8 cellular contexts compared by ENCODE assay signal in the genomic region with DNA sequence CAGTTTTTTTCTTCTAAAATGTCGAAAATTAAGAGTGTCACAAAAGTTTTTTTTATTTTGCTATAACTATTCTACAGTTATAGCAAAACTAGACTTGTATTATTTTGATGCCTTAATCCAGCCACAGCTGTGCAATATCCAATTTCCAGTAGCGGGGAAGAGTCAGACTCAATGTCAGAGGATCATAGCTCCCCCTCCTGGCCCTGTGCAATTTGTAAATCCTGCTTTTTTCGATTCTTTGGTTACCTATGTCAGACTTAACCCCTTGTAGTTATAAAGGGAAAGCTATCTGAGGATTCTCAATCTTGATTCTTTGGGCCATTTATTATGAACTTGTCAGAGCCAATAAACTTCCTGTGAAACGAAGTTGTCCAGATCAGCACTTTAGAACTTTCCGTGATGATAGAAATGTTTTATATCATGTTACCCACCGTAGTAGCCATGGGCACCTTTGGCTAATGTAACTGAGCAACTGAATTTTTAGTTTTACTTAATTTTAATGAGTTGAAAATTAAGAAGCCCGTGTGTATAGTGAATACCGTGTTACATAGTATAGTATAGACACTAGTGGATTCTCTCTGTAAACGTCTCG.
DNase-seq lines count a peak whose midpoint lies in the region; ATAC-seq and TF ChIP-seq lines count a peak whose summit lies in the region.

No MANE protein-coding gene starts in this region.

- H3K4me2 ChIP-seq in OCI-LY3 (ENCODE audit: low read length), result no peak overlapping the region

- H3K4me3 Mint-ChIP-seq in brain, result peak overlapping the region in 1 of 5 experiments; percentile 3

- H3K4me3 ChIP-seq in OCI-LY3 (ENCODE audit: low read length), result no peak overlapping the region
- no peak overlapping the region for H3K4me3 ChIP-seq in uterus

- peaks cover 16% of the 10 kb centered on the region for H3K27me3 Mint-ChIP-seq in brain

- H3K9ac ChIP-seq in OCI-LY3 (ENCODE audit: low read length), result no peak overlapping the region

- ATAC-seq in GM21717 (IDR thresholded peaks at IDR 0.05; ENCODE audit: unreplicated experiment), result no peak

- peak; percentile 47 for DNase-seq in ACHN
- peak; percentile 22 for DNase-seq in GM03348 (ENCODE audit: low spot score)
- DNase-seq in medulla oblongata (ENCODE audit: extremely low spot score), result peak; percentile 69
- DNase-seq in uterus, result no peak
- DNase-seq in ureter (ENCODE audit: low spot score), result no peak

- in situ Hi-C loops in ACHN (cut with HindIII; ENCODE audit: low pct_ligation_motif_present, low pct_unique_long_range_greater_than_20kb, low sequenced_read_pairs), result no loop called here

- no peak overlapping the region for H3K27ac ChIP-seq in OCI-LY3 (ENCODE audit: low read length)
- no peak overlapping the region for H3K27ac ChIP-seq in uterus

- no peak for TF ChIP-seq POLR2A in uterus (IDR thresholded peaks at IDR 0.05)

- H3K36me3 ChIP-seq in OCI-LY3 (replicated peaks; ENCODE audit: low read depth, low read length), result no peaks in the 10 kb centered on the region
- no peaks in the 10 kb centered on the region for H3K36me3 ChIP-seq in uterus

- H3K27me3 ChIP-seq in OCI-LY3 (ENCODE audit: low read depth, low read length) (no peaks in the 10 kb centered on the region), uterus (no peaks in the 10 kb centered on the region)

- intact Hi-C loops in uterus (cut with DNase I; ENCODE audit: low total_unique reads), result no loop called here

- no peaks in the 10 kb centered on the region for H3K4me1 ChIP-seq in OCI-LY3 (ENCODE audit: low read length)
- no peaks in the 10 kb centered on the region for H3K4me1 ChIP-seq in uterus

- H3K9me3 Mint-ChIP-seq in brain, result peaks cover 0 to 8% (median 0%) of the 10 kb centered on the region in 5 experiments

- H3K27ac Mint-ChIP-seq in brain, result no peak overlapping the region

- H2AFZ ChIP-seq in OCI-LY3 (ENCODE audit: low read depth, low read length), result no peak overlapping the region

- H3K79me2 ChIP-seq in OCI-LY3 (ENCODE audit: low read length), result no peaks in the 10 kb centered on the region

- TF ChIP-seq CTCF in OCI-LY3 (IDR thresholded peaks at IDR 0.05; ENCODE audit: low read depth, low read length) (peak; percentile 56), brain (conservative IDR thresholded peaks at IDR 0.05) (peak; percentile 74 to 78), uterus (IDR thresholded peaks at IDR 0.05) (peak in 3 of 4 experiments; percentile 7 to 43 (median 21))

- H3K4me1 Mint-ChIP-seq in brain, result peaks cover 13% of the 10 kb centered on the region

- H4K20me1 ChIP-seq in OCI-LY3 (ENCODE audit: insufficient read depth, low read length), result no peaks in the 10 kb centered on the region

- no peaks in the 10 kb centered on the region for H3K9me3 ChIP-seq in OCI-LY3 (ENCODE audit: insufficient read depth, low read length)
- no peaks in the 10 kb centered on the region for H3K9me3 ChIP-seq in uterus

- no peaks in the 10 kb centered on the region for H3K36me3 Mint-ChIP-seq in brain

Comparison
In these comparisons a context has a peak if more than half of its experiments do, and no peak if none do; other contexts are left out.
1. DNase-seq: peak in ACHN (single experiment), GM03348 (single experiment) and medulla oblongata (single experiment); none in uterus (0 of 2) and ureter (single experiment).
2. CTCF ChIP-seq: peak in every context shown above with its lines; median percentile 76 in brain; 56 in OCI-LY3; 21 in uterus.